Comparison of ENCODE assay signal across 10 cellular contexts in genomic region chr4:88599714-88600113, GRCh38. TPM values are rescaled to one million over a fixed set of nuclear protein-coding genes. Genes with fewer than 3 reads are reported as not detected.
DNase-seq lines count a peak whose midpoint lies in the region; ATAC-seq, FAIRE-seq and TF ChIP-seq lines count a peak whose summit lies in the region.
"Had no signal": no experiment of that assay in that cellular context is flagged by ENCODE, and none has a peak within 500 bp of the region (broad histone marks: within the 10 kb centered on the region; RNA-seq: fewer than 3 reads in every experiment).

No MANE protein-coding gene starts in this region.

- H3K36me3 ChIP-seq in DND-41 (ENCODE audit: insufficient read depth, low read length) = peaks cover 38% of the 10 kb centered on the region
- peaks cover 0 to 9% of the 10 kb centered on the region in 2 donors for H3K36me3 ChIP-seq in gastrocnemius medialis

- peak overlapping the region; percentile 35 for H3K4me2 ChIP-seq in DND-41 (ENCODE audit: insufficient read depth, low read length)

- ATAC-seq in DND-41 (ENCODE audit: insufficient read depth, low read depth) = peak; percentile 67
- peak; percentile 27 to 63 (median 46) for ATAC-seq in T-cell (replicated peaks in 1 of 4)
- peak; percentile 26 to 37 for ATAC-seq in gastrocnemius medialis

- H3K27ac Mint-ChIP-seq in T-cell = peak overlapping the region; percentile 82 to 86

- no peak for FAIRE-seq in frontal cortex (lab: Jason Lieb, UNC)
- FAIRE-seq: urothelium cell line had no signal

- no peak overlapping the region for H3K9ac ChIP-seq in DND-41 (ENCODE audit: low read depth, low read length)

- TF ChIP-seq CTCF in DND-41 (IDR thresholded peaks at IDR 0.05; ENCODE audit: borderline replicate concordance, extremely low read depth, low read length, poor library complexity, severe bottlenecking) (no peak), fibroblast of villous mesenchyme (IDR thresholded peaks at IDR 0.05; ENCODE audit: insufficient read depth, low read depth, low read length) (no peak), gastrocnemius medialis (IDR thresholded peaks at IDR 0.05 in 4 of 5, conservative IDR thresholded peaks at IDR 0.05 in 1 of 5) (no peak)

- POLR2A ChIA-PET in T-cell (lab: Charles Lee) = interaction anchor here (0.5 to 5.1 kb wide), 2 partner anchors 14 to 368 kb away, joined by 6 to 36 read pairs; no protein-coding TSS in a partner anchor

- no peak for TF ChIP-seq POLR2A in gastrocnemius medialis (IDR thresholded peaks at IDR 0.05)

- no peaks in the 10 kb centered on the region for H3K27me3 ChIP-seq in DND-41 (ENCODE audit: insufficient read depth, low read length, poor library complexity)
- H3K27me3 ChIP-seq in gastrocnemius medialis = no peaks in the 10 kb centered on the region

- H3K4me3 Mint-ChIP-seq in T-cell = peak overlapping the region; percentile 25 to 66 (median 49)

- H3K4me3 ChIP-seq in DND-41 (ENCODE audit: low read depth in 1 of 2, low read length in 2 of 2) (no peak overlapping the region), fibroblast of villous mesenchyme (ENCODE audit: low read depth, low read length) (peak overlapping the region; percentile 0), gastrocnemius medialis (peak overlapping the region in 1 of 4 donors; percentile 24)

- peaks cover 61 to 78% (median 77%) of the 10 kb centered on the region in 3 donors for H3K4me1 Mint-ChIP-seq in T-cell

- H3K27ac ChIP-seq in DND-41 (ENCODE audit: low read length) (no peak overlapping the region), gastrocnemius medialis (peak overlapping the region; percentile 47 to 70 (median 62))

- 0 out of 2 replicates have a peak, but pooled peaks cover 2% of the 10 kb centered on the region for H4K20me1 ChIP-seq in DND-41 (ENCODE audit: insufficient read depth, low read length)

- CTCF ChIA-PET in T-cell (lab: Charles Lee) = interaction anchor here (0.5 to 2.2 kb wide), 4 partner anchors 13 to 73 kb away, joined by 3 to 8 read pairs (median 3); no protein-coding TSS in a partner anchor

- DNase-seq in DND-41 (no peak), T-cell (no peak), fibroblast of villous mesenchyme (ENCODE audit: low read depth) (no peak), gastrocnemius medialis (no peak), posterior vena cava (ENCODE audit: low spot score) (no peak), NCI-H748 treated with DMSO at 0.1 percent for 48 hours (lab: John Stamatoyannopoulos, UW) (no peak), UCSD-AML1 (lab: John Stamatoyannopoulos, UW; ENCODE audit: unreplicated experiment) (no peak), frontal cortex (ENCODE audit: low spot score in 2 of 2) (no peak)
- DNase-seq: Kasumi-1 had no signal

- peaks cover 56% of the 10 kb centered on the region for H3K36me3 Mint-ChIP-seq in T-cell

- no peak overlapping the region for H2AFZ ChIP-seq in DND-41 (ENCODE audit: low read depth, low read length)

- H3K27me3 Mint-ChIP-seq in T-cell = no peaks in the 10 kb centered on the region

- H3K9me3 Mint-ChIP-seq in T-cell = peaks cover 0 to 5% (median 0%) of the 10 kb centered on the region in 3 donors

- H3K4me1 ChIP-seq in DND-41 (ENCODE audit: insufficient read depth, low read length) (peaks cover 22% of the 10 kb centered on the region), gastrocnemius medialis (peaks cover 36 to 39% of the 10 kb centered on the region in 2 donors)

- intact Hi-C loops in gastrocnemius medialis (cut with DNase I; ENCODE audit: low total_unique reads) (loop anchor here (10.0 kb wide), 1 partner anchor 355 kb away; no protein-coding TSS in a partner anchor), posterior vena cava (cut with DNase I) (loop anchor here in 1 of 2 donors (10.0 kb wide), 1 partner anchor 55 kb away; no protein-coding TSS in a partner anchor)

- in situ Hi-C loops in gastrocnemius medialis (cut with MboI; ENCODE audit: low sequenced_read_pairs in 4 of 4) = no loop called here

- no peaks in the 10 kb centered on the region for H3K9me3 ChIP-seq in DND-41 (ENCODE audit: insufficient read depth, low read length, severe bottlenecking)
- no peaks in the 10 kb centered on the region for H3K9me3 ChIP-seq in gastrocnemius medialis

- peaks cover 23% of the 10 kb centered on the region for H3K79me2 ChIP-seq in DND-41 (ENCODE audit: insufficient read depth, low read length)

RNA-seq across cellular contexts. Expression of gene HERC3, which starts 7.4 kb away (rescaled TPM):
- total RNA-seq in T-cell = 10 to 100 TPM; 68.4 to 91.5 (median 73.6) TPM
- total RNA-seq in fibroblast of villous mesenchyme = 22.2 and 28.5 TPM in 2 replicates
- total RNA-seq in gastrocnemius medialis = 10 to 100 TPM; 16.2 to 32.3 (median 21.9) TPM
- total RNA-seq in posterior vena cava = 10 to 100 TPM; 27.1 to 53.6 TPM
- total RNA-seq in frontal cortex = 55.0 TPM
